1 cellular context compared by ENCODE assay signal in genomic region chr1:3898994-3899775, GRCh38.
TF ChIP-seq lines count a peak whose summit lies in the region.

No MANE protein-coding gene starts in this region.

TF ChIP-seq in liver, 16 proteins besides CTCF, POLR2A, EP300 and RAD21 (continued from another document):
- TF ChIP-seq ATF3 (IDR thresholded peaks at IDR 0.05) (no peak), HNF4G (IDR thresholded peaks at IDR 0.05) (no peak), HNF4A (conservative IDR thresholded peaks at IDR 0.05) (no peak), YY1 (IDR thresholded peaks at IDR 0.05) (no peak)
